28 cellular contexts compared by ENCODE assay signal in genomic region chr16:10373556-10373955, GRCh38.
"Had no signal": no experiment of that assay in that cellular context is flagged by ENCODE, and none has a peak within 500 bp of the region (broad histone marks: within the 10 kb centered on the region; RNA-seq: fewer than 3 reads in every experiment).

No MANE protein-coding gene starts in this region.

- FAIRE-seq: colon, endometrium, endothelial cell of umbilical vein, frontal cortex had no signal

- H3K4me3 ChIP-seq: coronary artery, dorsolateral prefrontal cortex, esophagus muscularis mucosa, esophagus squamous epithelium, gastrocnemius medialis, gastroesophageal sphincter, heart left ventricle, heart right ventricle had no signal

- H3K27me3 Mint-ChIP-seq: dendritic cell treated with granulocyte-macrophage colony-stimulating factor and Interleukin-4, amounts not matched to agents 40 ng/mL and 50 ng/mL, for 4 days had no signal

- H3K9me3 Mint-ChIP-seq: dendritic cell treated with granulocyte-macrophage colony-stimulating factor and Interleukin-4, amounts not matched to agents 40 ng/mL and 50 ng/mL, for 4 days; effector memory CD8-positive, alpha-beta T cell had no signal

- ATAC-seq: effector memory CD8-positive, alpha-beta T cell; esophagus mucosa; foreskin keratinocyte; gastrocnemius medialis; gastroesophageal sphincter; heart left ventricle; heart right ventricle had no signal

- H3K27me3 ChIP-seq: dorsolateral prefrontal cortex, esophagus muscularis mucosa, esophagus squamous epithelium, foreskin keratinocyte, gastrocnemius medialis, gastroesophageal sphincter, heart left ventricle, heart right ventricle had no signal

- H3K4me3 Mint-ChIP-seq: dendritic cell treated with granulocyte-macrophage colony-stimulating factor and Interleukin-4, amounts not matched to agents 40 ng/mL and 50 ng/mL, for 4 days; effector memory CD8-positive, alpha-beta T cell; endodermal cell had no signal

- H3K27ac ChIP-seq: coronary artery, dorsolateral prefrontal cortex, epithelial cell of prostate, esophagus muscularis mucosa, esophagus squamous epithelium, foreskin keratinocyte, gastrocnemius medialis, gastroesophageal sphincter, heart left ventricle, heart right ventricle had no signal

- H3K4me1 ChIP-seq: esophagus muscularis mucosa, esophagus squamous epithelium, foreskin keratinocyte, gastrocnemius medialis, gastroesophageal sphincter, heart left ventricle, heart right ventricle had no signal

- H3K9me3 ChIP-seq: esophagus squamous epithelium, gastrocnemius medialis had no signal

- DNase-seq: cortex of kidney; dermis blood vessel endothelial cell; dorsolateral prefrontal cortex; effector CD4-positive, alpha-beta T cell; effector CD8-positive, alpha-beta T cell; effector memory CD4-positive, alpha-beta T cell; effector memory CD8-positive, alpha-beta T cell; endodermal cell; erythroblast; esophagus squamous epithelium; foreskin fibroblast; foreskin keratinocyte; foreskin melanocyte; gastrocnemius medialis; glutamatergic neuron; head of caudate nucleus; heart left ventricle; heart right ventricle had no signal

- H3K36me3 ChIP-seq: esophagus muscularis mucosa, esophagus squamous epithelium, gastrocnemius medialis, gastroesophageal sphincter, heart left ventricle, heart right ventricle had no signal

- H3K27ac Mint-ChIP-seq: dendritic cell treated with granulocyte-macrophage colony-stimulating factor and Interleukin-4, amounts not matched to agents 40 ng/mL and 50 ng/mL, for 4 days; effector memory CD8-positive, alpha-beta T cell; endodermal cell had no signal
